In genomic region chr12:98037401-98038140, GRCh38 we compare ENCODE assay signal across 3 cellular contexts.
"Had no signal": no experiment of that assay in that cellular context is flagged by ENCODE, and none has a peak within 500 bp of the region (broad histone marks: within the 10 kb centered on the region; RNA-seq: fewer than 3 reads in every experiment).

No MANE protein-coding gene starts in this region.

- ATAC-seq: GM12878 had no signal

- DNase-seq: GDM1, GF-D8 had no signal

- H3K4me3 ChIP-seq: GM12878 had no signal
